In genomic region chr5:41908374-41909079, GRCh38 we compare ENCODE assay signal across 1 cellular context.
TF ChIP-seq lines count a peak whose summit lies in the region.

No MANE protein-coding gene starts in this region.

TF ChIP-seq in K562, 482 proteins besides CTCF, POLR2A, EP300 and RAD21:
- TF ChIP-seq ZNF217 (CRISPR knock-in tag; IDR thresholded peaks at IDR 0.05) (no peak), ESRRB (CRISPR knock-in tag; IDR thresholded peaks at IDR 0.05; ENCODE audit: borderline replicate concordance) (no peak), RBFOX2 (IDR thresholded peaks at IDR 0.05; ENCODE audit: low read depth, low read length) (no peak), CEBPB (tag; IDR thresholded peaks at IDR 0.05) (0 out of 2 replicates have a peak, but pooled peaks have one; percentile 11), NRF1 (conservative IDR thresholded peaks at IDR 0.05 in 1 of 2, IDR thresholded peaks at IDR 0.05 in 1 of 2) (no peak), ATF3 (IDR thresholded peaks at IDR 0.05) (peak; percentile 70), ATF3 (CRISPR knock-in tag; conservative IDR thresholded peaks at IDR 0.05) (no peak), CLOCK (CRISPR knock-in tag; IDR thresholded peaks at IDR 0.05; ENCODE audit: borderline replicate concordance) (no peak), RBM14 (IDR thresholded peaks at IDR 0.05; ENCODE audit: borderline replicate concordance, insufficient read depth, low read depth, low read length) (no peak), ELF4 (CRISPR knock-in tag; IDR thresholded peaks at IDR 0.05) (no peak), JUND (IDR thresholded peaks at IDR 0.05; ENCODE audit: borderline replicate concordance, low read depth, low read length) (no peak), JUND (tag; IDR thresholded peaks at IDR 0.05; ENCODE audit: borderline replicate concordance, low read depth, low read length) (no peak), BMI1 (IDR thresholded peaks at IDR 0.05; ENCODE audit: low read length) (no peak), XRCC4 (IDR thresholded peaks at IDR 0.05; ENCODE audit: extremely low read depth, insufficient read depth, insufficient read length) (no peak), MCM2 (IDR thresholded peaks at IDR 0.05; ENCODE audit: low read depth) (no peak), ZNF232 (CRISPR knock-in tag; IDR thresholded peaks at IDR 0.05) (no peak), CEBPG (CRISPR knock-in tag; IDR thresholded peaks at IDR 0.05) (no peak), CEBPG (tag; conservative IDR thresholded peaks at IDR 0.05 in 1 of 2, IDR thresholded peaks at IDR 0.05 in 1 of 2) (peak in 1 of 2 experiments; percentile 21; a peak in 1 of 4 replicates), GATAD2B (IDR thresholded peaks at IDR 0.05; ENCODE audit: borderline replicate concordance) (no peak), NCOA6 (IDR thresholded peaks at IDR 0.05) (no peak)
- TF ChIP-seq, protein P1, sequence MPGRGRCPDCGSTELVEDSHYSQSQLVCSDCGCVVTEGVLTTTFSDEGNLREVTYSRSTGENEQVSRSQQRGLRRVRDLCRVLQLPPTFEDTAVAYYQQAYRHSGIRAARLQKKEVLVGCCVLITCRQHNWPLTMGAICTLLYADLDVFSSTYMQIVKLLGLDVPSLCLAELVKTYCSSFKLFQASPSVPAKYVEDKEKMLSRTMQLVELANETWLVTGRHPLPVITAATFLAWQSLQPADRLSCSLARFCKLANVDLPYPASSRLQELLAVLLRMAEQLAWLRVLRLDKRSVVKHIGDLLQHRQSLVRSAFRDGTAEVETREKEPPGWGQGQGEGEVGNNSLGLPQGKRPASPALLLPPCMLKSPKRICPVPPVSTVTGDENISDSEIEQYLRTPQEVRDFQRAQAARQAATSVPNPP (IDR thresholded peaks at IDR 0.05; ENCODE audit: borderline replicate concordance, insufficient read depth, insufficient read length): no peak
- TF ChIP-seq, protein P2, sequence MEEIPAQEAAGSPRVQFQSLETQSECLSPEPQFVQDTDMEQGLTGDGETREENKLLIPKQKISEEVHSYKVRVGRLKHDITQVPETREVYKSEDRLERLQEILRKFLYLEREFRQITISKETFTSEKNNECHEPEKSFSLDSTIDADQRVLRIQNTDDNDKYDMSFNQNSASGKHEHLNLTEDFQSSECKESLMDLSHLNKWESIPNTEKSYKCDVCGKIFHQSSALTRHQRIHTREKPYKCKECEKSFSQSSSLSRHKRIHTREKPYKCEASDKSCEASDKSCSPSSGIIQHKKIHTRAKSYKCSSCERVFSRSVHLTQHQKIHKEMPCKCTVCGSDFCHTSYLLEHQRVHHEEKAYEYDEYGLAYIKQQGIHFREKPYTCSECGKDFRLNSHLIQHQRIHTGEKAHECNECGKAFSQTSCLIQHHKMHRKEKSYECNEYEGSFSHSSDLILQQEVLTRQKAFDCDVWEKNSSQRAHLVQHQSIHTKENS (CRISPR knock-in tag; IDR thresholded peaks at IDR 0.05): no peak
- TF ChIP-seq, protein P3, sequence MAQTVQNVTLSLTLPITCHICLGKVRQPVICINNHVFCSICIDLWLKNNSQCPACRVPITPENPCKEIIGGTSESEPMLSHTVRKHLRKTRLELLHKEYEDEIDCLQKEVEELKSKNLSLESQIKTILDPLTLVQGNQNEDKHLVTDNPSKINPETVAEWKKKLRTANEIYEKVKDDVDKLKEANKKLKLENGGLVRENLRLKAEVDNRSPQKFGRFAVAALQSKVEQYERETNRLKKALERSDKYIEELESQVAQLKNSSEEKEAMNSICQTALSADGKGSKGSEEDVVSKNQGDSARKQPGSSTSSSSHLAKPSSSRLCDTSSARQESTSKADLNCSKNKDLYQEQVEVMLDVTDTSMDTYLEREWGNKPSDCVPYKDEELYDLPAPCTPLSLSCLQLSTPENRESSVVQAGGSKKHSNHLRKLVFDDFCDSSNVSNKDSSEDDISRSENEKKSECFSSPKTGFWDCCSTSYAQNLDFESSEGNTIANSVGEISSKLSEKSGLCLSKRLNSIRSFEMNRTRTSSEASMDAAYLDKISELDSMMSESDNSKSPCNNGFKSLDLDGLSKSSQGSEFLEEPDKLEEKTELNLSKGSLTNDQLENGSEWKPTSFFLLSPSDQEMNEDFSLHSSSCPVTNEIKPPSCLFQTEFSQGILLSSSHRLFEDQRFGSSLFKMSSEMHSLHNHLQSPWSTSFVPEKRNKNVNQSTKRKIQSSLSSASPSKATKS (CRISPR knock-in tag; IDR thresholded peaks at IDR 0.05): no peak
TF ChIP-seq in K562: peak in this region for 3.
